8 cellular contexts compared by ENCODE assay signal in genomic region chr20:46308258-46309157, GRCh38. TPM values are rescaled to one million over a fixed set of nuclear protein-coding genes. Genes with fewer than 3 reads are reported as not detected.
A peak's percentile ranks its signal among the peaks of the same experiment; 100 is the strongest.
DNase-seq lines count a peak whose midpoint lies in the region; ATAC-seq and TF ChIP-seq lines count a peak whose summit lies in the region.

CDH22 (minus strand) TSS chr20:46308498; CDS start chr20:46251294, 57,204 bp downstream.

- peak; percentile 18 for DNase-seq in DMS79 treated with DMSO at 0.1 percent for 48 hours (lab: John Stamatoyannopoulos, UW)
- DNase-seq in DMS79 (lab: John Stamatoyannopoulos, UW), result no peak
- DNase-seq in NCI-H1930 (lab: John Stamatoyannopoulos, UW), result peak; percentile 59 to 79
- peak; percentile 64 for DNase-seq in activated CD4-positive, alpha-beta T cell treated with anti-CD3 and anti-CD28 coated beads for 48 hours
- DNase-seq in dorsolateral prefrontal cortex, result peak; percentile 47 to 79 (median 67)
- no peak for DNase-seq in lower leg skin (ENCODE audit: low spot score in 2 of 2)
- peak in 4 of 6 experiments; percentile 7 to 21 (median 10) for DNase-seq in stimulated activated naive CD4-positive, alpha-beta T cell (lab: John Stamatoyannopoulos, UW)

- intact Hi-C loops in dorsolateral prefrontal cortex (cut with DNase I) (loop anchor here (2.0 to 5.0 kb wide), 3 partner anchors 86 to 178 kb away; no protein-coding TSS in a partner anchor), lower leg skin (cut with DNase I; ENCODE audit: low total_unique reads) (no loop called here)

- H3K27ac ChIP-seq in dorsolateral prefrontal cortex, result peak within 1 kb of the TSS in 31 of 59 donors; percentile 10 to 90 (median 54)

- H3K4me3 ChIP-seq in dorsolateral prefrontal cortex (peak within 1 kb of the TSS; percentile 37 to 74 (median 59)), lower leg skin (ENCODE audit: low read depth, poor library complexity, severe bottlenecking) (peak within 1 kb of the TSS; percentile 22)

- no peak for TF ChIP-seq POLR2A in lower leg skin (IDR thresholded peaks at IDR 0.05)

- ATAC-seq in HG03108 (IDR thresholded peaks at IDR 0.05; ENCODE audit: unreplicated experiment), result no peak

- peak in 54 of 56 donors; percentile 17 to 74 (median 46) for TF ChIP-seq CTCF in dorsolateral prefrontal cortex (IDR thresholded peaks at IDR 0.05 in 54 of 56, conservative IDR thresholded peaks at IDR 0.05 in 2 of 56; ENCODE audit: low read depth in 1 of 56, partially characterized antibody in 56 of 56)
- no peak for TF ChIP-seq CTCF in lower leg skin (IDR thresholded peaks at IDR 0.05)

- 6 to 7% methylated on average over 41 to 45 of the region's 74 CpGs for WGBS in lower leg skin, 2 donors

- peaks cover 0 to 69% (median 23%) of the 10 kb centered on the region in 45 donors for H3K27me3 ChIP-seq in dorsolateral prefrontal cortex

RNA-seq across cellular contexts. Expression of gene CDH22, which starts in this region (rescaled TPM):
- total RNA-seq in dorsolateral prefrontal cortex (10 to 100 TPM in 119 of 120 experiments, 1 to 10 TPM in 1; 6.7 to 71.8 (median 34.0) TPM), lower leg skin (1 to 10 TPM; 1.6 to 3.0 (median 2.0) TPM)

Comparison
In these comparisons a context has a peak if more than half of its experiments do, and no peak if none do; other contexts are left out.
1. DNase-seq: peak in DMS79 treated with DMSO at 0.1 percent for 48 hours (single experiment), NCI-H1930 (2 of 2), activated CD4-positive, alpha-beta T cell treated with anti-CD3 and anti-CD28 coated beads for 48 hours (single experiment), dorsolateral prefrontal cortex (10 of 10) and stimulated activated naive CD4-positive, alpha-beta T cell (4 of 6); none in DMS79 (single experiment) and lower leg skin (0 of 2).
2. CTCF ChIP-seq: peak in dorsolateral prefrontal cortex (54 of 56); none in lower leg skin (0 of 3).